In genomic region chr12:49288412-49288853, GRCh38 we compare ENCODE assay signal across 7 cellular contexts. TPM values are rescaled to one million over a fixed set of nuclear protein-coding genes. Genes with fewer than 3 reads are reported as not detected.
DNase-seq lines count a peak whose midpoint lies in the region; FAIRE-seq and TF ChIP-seq lines count a peak whose summit lies in the region.

No MANE protein-coding gene starts in this region.

- TF ChIP-seq CTCF in LNCAP (IDR thresholded peaks at IDR 0.05) (peak; percentile 89), bronchial epithelial cell (IDR thresholded peaks at IDR 0.05; ENCODE audit: insufficient read depth, low read length, severe bottlenecking) (peak; percentile 70)

- peak; percentile 27 to 53 (median 40) for DNase-seq in activated CD4-positive, CD25-positive, alpha-beta regulatory T cell (lab: John Stamatoyannopoulos, UW)
- DNase-seq in bronchial epithelial cell (ENCODE audit: low read depth) (peak; percentile 57), left kidney (ENCODE audit: low read depth, low spot score) (peak; percentile 73), ureter (ENCODE audit: low spot score) (no peak)
- peak; percentile 42 to 55 (median 46) for DNase-seq in stimulated activated CD4-positive, alpha-beta T cell treated with anti-CD3 and anti-CD28 coated beads, TNF-alpha, amount 100 ng/mL, for 48 hours (ENCODE audit: low read depth in 3 of 3)

- H3K36me3 ChIP-seq in bronchial epithelial cell (ENCODE audit: control insufficient read depth, insufficient read depth, low read length): no peaks in the 10 kb centered on the region

- no peak overlapping the region for H3K4me3 ChIP-seq in bronchial epithelial cell (ENCODE audit: low read depth, low read length)

- peak; percentile 95 for FAIRE-seq in G401.6 (lab: Jason Lieb, UNC)
- peak; percentile 88 for FAIRE-seq in bronchial epithelial cell (lab: Jason Lieb, UNC)

- no peaks in the 10 kb centered on the region for H3K27me3 ChIP-seq in bronchial epithelial cell (ENCODE audit: control insufficient read depth, insufficient read depth, low read length)

RNA-seq across cellular contexts. Expression of gene PRPH, which starts 6.5 kb away (rescaled TPM):
- 0.26 and 0.51 TPM in 2 replicates for total RNA-seq in bronchial epithelial cell
- total RNA-seq in ureter: 1.7 TPM

RNA-seq across cellular contexts. Expression of gene TUBA1C, which starts 23.6 kb away (rescaled TPM):
- total RNA-seq in bronchial epithelial cell: 196 and 466 TPM in 2 replicates
- total RNA-seq in ureter: 201 TPM

RNA-seq across cellular contexts. Expression of gene TROAP, which starts 34.6 kb away (rescaled TPM):
- total RNA-seq in bronchial epithelial cell (2.6 and 5.2 TPM in 2 replicates), ureter (1.3 TPM)

RNA-seq across cellular contexts. Expression of gene C1QL4, which starts 48.6 kb away (rescaled TPM):
- 0.13 TPM in 1 of 2 replicates, not detected in the other for total RNA-seq in bronchial epithelial cell
- total RNA-seq in ureter: not detected

RNA-seq across cellular contexts. Expression of gene DNAJC22, which starts 58.3 kb away (rescaled TPM):
- total RNA-seq in bronchial epithelial cell (0.13 and 0.26 TPM in 2 replicates), ureter (0.16 TPM)
